ENCODE assay signal across 1 cellular context in the genomic region with DNA sequence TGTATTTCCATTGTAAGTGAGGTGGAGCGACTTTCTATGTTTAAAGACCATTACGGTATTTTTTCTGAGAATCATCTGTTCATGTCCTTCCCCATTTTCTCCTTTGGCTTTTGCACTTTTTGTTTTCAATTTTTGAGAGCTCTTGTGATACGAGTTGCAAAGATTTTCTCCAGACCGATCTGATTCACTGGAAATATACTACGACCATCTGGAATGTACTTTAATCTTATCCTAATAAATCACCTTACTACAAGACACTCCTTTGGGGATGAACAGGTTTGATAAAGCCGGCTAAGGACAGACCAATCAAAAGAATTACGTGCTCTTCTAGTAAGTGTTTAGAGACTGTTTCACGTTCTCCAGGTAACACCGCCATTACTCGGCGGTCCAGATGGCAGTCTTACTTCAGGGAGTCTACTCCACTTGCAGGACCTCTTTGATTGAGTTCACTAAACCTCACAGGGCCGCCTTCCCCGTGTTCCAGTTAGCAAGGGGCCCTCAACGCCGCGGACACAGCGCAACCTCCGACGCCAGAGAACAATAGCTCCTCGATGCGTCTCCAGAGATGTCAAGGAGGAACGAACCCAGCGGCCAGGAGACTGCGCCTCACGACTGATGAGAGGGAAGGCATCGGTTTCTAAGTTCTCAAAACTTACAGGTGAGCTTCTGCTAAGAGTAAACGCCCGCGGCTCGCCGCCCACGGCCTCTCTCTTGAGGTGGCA.
TF ChIP-seq lines count a peak whose summit lies in the region.

No MANE protein-coding gene starts in this region.

TF ChIP-seq in A549, 52 proteins besides CTCF, POLR2A, EP300 and RAD21 (continued from another document):
- TF ChIP-seq, protein P1, sequence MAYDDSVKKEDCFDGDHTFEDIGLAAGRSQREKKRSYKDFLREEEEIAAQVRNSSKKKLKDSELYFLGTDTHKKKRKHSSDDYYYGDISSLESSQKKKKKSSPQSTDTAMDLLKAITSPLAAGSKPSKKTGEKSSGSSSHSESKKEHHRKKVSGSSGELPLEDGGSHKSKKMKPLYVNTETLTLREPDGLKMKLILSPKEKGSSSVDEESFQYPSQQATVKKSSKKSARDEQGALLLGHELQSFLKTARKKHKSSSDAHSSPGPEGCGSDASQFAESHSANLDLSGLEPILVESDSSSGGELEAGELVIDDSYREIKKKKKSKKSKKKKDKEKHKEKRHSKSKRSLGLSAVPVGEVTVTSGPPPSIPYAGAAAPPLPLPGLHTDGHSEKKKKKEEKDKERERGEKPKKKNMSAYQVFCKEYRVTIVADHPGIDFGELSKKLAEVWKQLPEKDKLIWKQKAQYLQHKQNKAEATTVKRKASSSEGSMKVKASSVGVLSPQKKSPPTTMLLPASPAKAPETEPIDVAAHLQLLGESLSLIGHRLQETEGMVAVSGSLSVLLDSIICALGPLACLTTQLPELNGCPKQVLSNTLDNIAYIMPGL (CRISPR knock-in tag; IDR thresholded peaks at IDR 0.05; ENCODE audit: borderline replicate concordance) = peak; percentile 68; the same call in 1 of the 2 replicates
- TF ChIP-seq MAZ (IDR thresholded peaks at IDR 0.05; ENCODE audit: borderline replicate concordance, low read depth, low read length) (no peak), HOXB13 (CRISPR knock-in tag; IDR thresholded peaks at IDR 0.05; ENCODE audit: low read depth) (peak; percentile 68; the same call in 1 of the 2 replicates), HOXB5 (CRISPR knock-in tag; IDR thresholded peaks at IDR 0.05) (no peak), TFCP2L1 (CRISPR knock-in tag; IDR thresholded peaks at IDR 0.05) (0 out of 2 replicates have a peak, but pooled peaks have one; percentile 46), CHD2 (IDR thresholded peaks at IDR 0.05; ENCODE audit: low read length, partially characterized antibody) (no peak), GATA3 (IDR thresholded peaks at IDR 0.05; ENCODE audit: borderline replicate concordance) (no peak)
